ENCODE assay signal across 11 cellular contexts in genomic region chr11:24293964-24294363, GRCh38.
"Had no signal": no experiment of that assay in that cellular context is flagged by ENCODE, and none has a peak within 500 bp of the region (broad histone marks: within the 10 kb centered on the region; RNA-seq: fewer than 3 reads in every experiment).

No MANE protein-coding gene starts in this region.

- H3K36me3 ChIP-seq: HAP-1 had no signal

- H3K27ac ChIP-seq: GM23248 had no signal

- H3K4me3 ChIP-seq: GM23248, GM23338, HAP-1 had no signal

- DNase-seq: GM23248, GOT3, H7, H9, HCEC 1CT, HFFc6 had no signal

- H3K4me1 Mint-ChIP-seq: H9 had no signal

- H3K4me3 Mint-ChIP-seq: GM23338, H9, HFFc6 had no signal

- FAIRE-seq: H1, H54 had no signal

- ATAC-seq: GM23338, HCT116 had no signal

- H3K4me1 ChIP-seq: HAP-1 had no signal

- H3K27ac Mint-ChIP-seq: GM23338, H9, HFFc6 had no signal

- H3K9me3 ChIP-seq: HAP-1 had no signal
